ENCODE assay signal across 9 cellular contexts in genomic region chr3:183553263-183554026, GRCh38. TPM values are rescaled to one million over a fixed set of nuclear protein-coding genes. Genes with fewer than 3 reads are reported as not detected.
DNase-seq lines count a peak whose midpoint lies in the region; ATAC-seq lines count a peak whose summit lies in the region.
"Had no signal": no experiment of that assay in that cellular context is flagged by ENCODE, and none has a peak within 500 bp of the region (broad histone marks: within the 10 kb centered on the region; RNA-seq: fewer than 3 reads in every experiment).

No MANE protein-coding gene starts in this region.

- peak overlapping the region in 4 of 5 donors; percentile 11 to 60 (median 40) for H3K4me3 ChIP-seq in subcutaneous abdominal adipose tissue (ENCODE audit: low read depth in 1 of 5, low read length in 5 of 5)

- H3K4me1 ChIP-seq in subcutaneous abdominal adipose tissue (ENCODE audit: control insufficient read depth in 5 of 5, insufficient read depth in 5 of 5, low read length in 5 of 5): peaks cover 0 to 28% (median 1%) of the 10 kb centered on the region in 5 donors

- no peaks in the 10 kb centered on the region for H3K9me3 ChIP-seq in subcutaneous abdominal adipose tissue (ENCODE audit: control insufficient read depth in 5 of 5, low read length in 5 of 5)

- no peaks in the 10 kb centered on the region for H3K27me3 ChIP-seq in subcutaneous abdominal adipose tissue (ENCODE audit: control insufficient read depth in 5 of 5, insufficient read depth in 4 of 5, low read length in 5 of 5)

- peaks cover 71% of the 10 kb centered on the region for H3K4me1 Mint-ChIP-seq in activated T-cell treated with anti-CD3 and anti-CD28 coated beads, Interleukin-2, amount 50 U/mL, for 4 hours (ENCODE audit: low read depth)

- peak overlapping the region in 3 of 5 donors; percentile 28 to 51 (median 49) for H3K9ac ChIP-seq in subcutaneous abdominal adipose tissue (ENCODE audit: low read length in 5 of 5)

- peaks cover 21% of the 10 kb centered on the region for H3K36me3 Mint-ChIP-seq in activated T-cell treated with anti-CD3 and anti-CD28 coated beads, Interleukin-2, amount 50 U/mL, for 4 hours (ENCODE audit: insufficient read depth)

- no peak for ATAC-seq in activated T-cell treated with anti-CD3 and anti-CD28 coated beads, Interleukin-2, amount 50 U/mL, for 4 hours
- no peak for ATAC-seq in left lobe of liver
- no peak for ATAC-seq in GM21723 (IDR thresholded peaks at IDR 0.05; ENCODE audit: unreplicated experiment)

- peak overlapping the region; percentile 43 for H3K27ac ChIP-seq in subcutaneous abdominal adipose tissue (ENCODE audit: low read depth, low read length)

- no peaks in the 10 kb centered on the region for H3K36me3 ChIP-seq in subcutaneous abdominal adipose tissue (ENCODE audit: control insufficient read depth in 5 of 5, insufficient read depth in 5 of 5, low read length in 5 of 5)

- DNase-seq in activated T-cell treated with anti-CD3 and anti-CD28 coated beads, Interleukin-2, amount 50 U/mL, for 4 hours: no peak
- no peak for DNase-seq in activated T-cell treated with anti-CD3 and anti-CD28 coated beads, Interleukin-2, amount 50 U/mL, for 48 hours
- DNase-seq in UCSD-AML1 (lab: John Stamatoyannopoulos, UW; ENCODE audit: unreplicated experiment) (peak; percentile 25), left lobe of liver (ENCODE audit: low spot score) (peak; percentile 49), NCI-H345 treated with DMSO at 0.1 percent for 48 hours (lab: John Stamatoyannopoulos, UW; ENCODE audit: unreplicated experiment) (no peak), hippocampal formation (lab: John Stamatoyannopoulos, UW) (no peak)
- DNase-seq: NCI-H1694 treated with DMSO at 0.1 percent for 48 hours had no signal

- no peaks in the 10 kb centered on the region for H3K9me3 Mint-ChIP-seq in activated T-cell treated with anti-CD3 and anti-CD28 coated beads, Interleukin-2, amount 50 U/mL, for 4 hours

- H3K27me3 Mint-ChIP-seq in activated T-cell treated with anti-CD3 and anti-CD28 coated beads, Interleukin-2, amount 50 U/mL, for 4 hours (ENCODE audit: low read depth): no peaks in the 10 kb centered on the region

- H3K4me3 Mint-ChIP-seq in activated T-cell treated with anti-CD3 and anti-CD28 coated beads, Interleukin-2, amount 50 U/mL, for 4 hours: peak overlapping the region; percentile 97

RNA-seq across cellular contexts. Expression of gene KLHL6, which starts 2.1 kb away (rescaled TPM):
- total RNA-seq in activated T-cell treated with anti-CD3 and anti-CD28 coated beads, Interleukin-2, amount 50 U/mL, for 4 hours: 10 to 100 TPM; 27.9 to 35.5 (median 29.9) TPM
- total RNA-seq in left lobe of liver: 0.65 TPM

Comparison
In these comparisons a context has a peak if more than half of its experiments do, and no peak if none do; other contexts are left out.
1. DNase-seq: peak in UCSD-AML1 (single experiment) and left lobe of liver (single experiment); none in activated T-cell treated with anti-CD3 and anti-CD28 coated beads, Interleukin-2, amount 50 U/mL, for 4 hours (single experiment), activated T-cell treated with anti-CD3 and anti-CD28 coated beads, Interleukin-2, amount 50 U/mL, for 48 hours (0 of 2), NCI-H345 treated with DMSO at 0.1 percent for 48 hours (single experiment) and hippocampal formation (0 of 2).
2. RNA of gene KLHL6, which starts 2.1 kb away (total RNA-seq): 27.9 to 35.5 TPM in activated T-cell treated with anti-CD3 and anti-CD28 coated beads, Interleukin-2, amount 50 U/mL, for 4 hours; 0.65 TPM in left lobe of liver (single experiment); every median in the first group is over 10 times any median in the second.